20 cellular contexts compared by ENCODE assay signal in the genomic region with DNA sequence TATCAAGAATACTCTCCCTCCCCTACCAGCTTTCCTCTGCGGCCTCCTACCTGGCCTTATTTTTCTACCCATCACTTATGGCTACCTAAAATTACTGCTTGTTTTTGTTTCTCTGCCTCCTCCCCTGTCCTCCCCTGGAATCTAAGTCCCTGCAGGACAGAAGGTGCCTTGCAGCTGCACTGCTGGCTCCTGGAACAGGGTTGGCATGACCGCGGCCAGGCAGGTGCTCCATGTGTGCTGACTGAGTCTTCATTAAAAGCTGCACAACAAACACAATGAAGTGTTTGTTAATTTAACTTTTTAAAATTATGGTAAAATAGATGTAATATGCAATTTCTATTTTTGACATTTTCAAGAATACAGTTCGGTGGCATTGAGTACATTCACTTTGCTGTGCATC.
DNase-seq lines count a peak whose midpoint lies in the region; ATAC-seq, FAIRE-seq and TF ChIP-seq lines count a peak whose summit lies in the region.
"Had no signal": no experiment of that assay in that cellular context is flagged by ENCODE, and none has a peak within 500 bp of the region (broad histone marks: within the 10 kb centered on the region; RNA-seq: fewer than 3 reads in every experiment).

No MANE protein-coding gene starts in this region.

- 34% methylated on average over 4 of the region's 4 CpGs for WGBS in HepG2 (ENCODE audit: low lambda C conversion rate)
- WGBS in right lobe of liver (ENCODE audit: insufficient coverage, low coverage, low lambda C conversion rate, missing lambda C conversion rate): 83% methylated on average over 4 of the region's 4 CpGs

- POLR2A ChIA-PET in HepG2 (lab: Yijun Ruan, JAX): no interaction called here

- no peak overlapping the region for H3K4me2 ChIP-seq in HepG2 (ENCODE audit: low read depth, low read length)
- H3K4me2 ChIP-seq: A549, GM23338 had no signal

- H3K27me3 ChIP-seq in HepG2 (ENCODE audit: control insufficient read depth in 1 of 2, insufficient read depth in 2 of 2, low read length in 2 of 2) (peaks cover 2 to 50% of the 10 kb centered on the region in 2 experiments; a peak in 4 of 5 replicates), right lobe of liver (no peaks in the 10 kb centered on the region)

- H3K4me1 ChIP-seq in HepG2 (ENCODE audit: insufficient read depth, low read length) (peaks cover 1% of the 10 kb centered on the region; the same call in 1 of the 2 replicates), right lobe of liver (no peaks in the 10 kb centered on the region)

- ATAC-seq in HepG2 (peak; percentile 27; the same call in 1 of the 3 replicates), right lobe of liver (no peak), Right ventricle myocardium inferior (no peak)
- ATAC-seq: GM23338, K562 had no signal

- H3K27ac ChIP-seq in HepG2 (ENCODE audit: extremely low read length, insufficient read depth, low read length) (no peak overlapping the region), right lobe of liver (no peak overlapping the region)
- H3K27ac ChIP-seq: 22Rv1, A549, C4-2B, HL-60 had no signal

- H3K4me3 ChIP-seq in HepG2 (replicated peaks in 1 of 3; ENCODE audit: insufficient read depth in 1 of 3, low read depth in 2 of 3, low read length in 3 of 3): no peak overlapping the region
- no peak overlapping the region for H3K4me3 ChIP-seq in right lobe of liver
- H3K4me3 ChIP-seq: A549, GM23338, K562 had no signal

- intact Hi-C loops in HepG2 (cut with micrococcal nuclease; ENCODE audit: unreplicated experiment) (no loop called here), right lobe of liver (cut with DNase I) (no loop called here), Right ventricle myocardium inferior (cut with DNase I) (loop anchor here (10.0 kb wide), 1 partner anchor 454 kb away; no protein-coding TSS in a partner anchor)

- DNase-seq in DMS53 (lab: John Stamatoyannopoulos, UW): peak; percentile 33
- DNase-seq in DMS53 treated with DMSO at 0.1 percent for 48 hours (lab: John Stamatoyannopoulos, UW; ENCODE audit: unreplicated experiment): no peak
- DNase-seq in HepG2 (ENCODE audit: low spot score): no peak
- no peak for DNase-seq in right lobe of liver
- peak; percentile 11 for DNase-seq in islet precursor cell
- no peak for DNase-seq in Right ventricle myocardium inferior (ENCODE audit: missing footprints)
- no peak for DNase-seq in NCI-H2171 (lab: John Stamatoyannopoulos, UW)
- DNase-seq: AML-193; CD4-positive, alpha-beta T cell; DMS153; GDM1; HCEC 1CT; IMR-90 had no signal

- CTCF ChIA-PET in HepG2 (lab: Yijun Ruan, JAX; ENCODE audit: low intra/inter-chr PET ratio, low total read pairs): no interaction called here

- H2AFZ ChIP-seq in HepG2 (ENCODE audit: low read length): no peak overlapping the region
- H2AFZ ChIP-seq: GM23338 had no signal

- H3K9me3 ChIP-seq in HepG2 (ENCODE audit: low read length) (no peaks in the 10 kb centered on the region), right lobe of liver (no peaks in the 10 kb centered on the region)
- H3K9me3 ChIP-seq: A549 had no signal

- in situ Hi-C loops in HepG2 (cut with HindIII; ENCODE audit: extremely low pct_ligation_motif_present, low pct_unique_long_range_greater_than_20kb): no loop called here

- TF ChIP-seq RAD21 in HepG2 (CRISPR knock-in tag; IDR thresholded peaks at IDR 0.05): no peak

- H3K79me2 ChIP-seq in HepG2 (ENCODE audit: insufficient read depth, low read length): no peaks in the 10 kb centered on the region

- H4K20me1 ChIP-seq in HepG2 (ENCODE audit: insufficient read depth, low read length): no peaks in the 10 kb centered on the region

- FAIRE-seq in HepG2 (lab: Jason Lieb, UNC): no peak
- FAIRE-seq: A549, H54, K562 had no signal

- no peak overlapping the region for H3K9ac ChIP-seq in HepG2 (ENCODE audit: insufficient read depth, low read depth, low read length)

- H3K36me3 ChIP-seq in HepG2 (replicated peaks in 1 of 2; ENCODE audit: control insufficient read depth in 1 of 2, insufficient read depth in 2 of 2, low read length in 2 of 2) (no peaks in the 10 kb centered on the region), right lobe of liver (no peaks in the 10 kb centered on the region)

- TF ChIP-seq EP300 in HepG2 (IDR thresholded peaks at IDR 0.05; ENCODE audit: low read depth in 2 of 2, low read length in 2 of 2) (no peak), HepG2 (CRISPR knock-in tag; IDR thresholded peaks at IDR 0.05; ENCODE audit: borderline replicate concordance) (no peak)

- no peak for TF ChIP-seq POLR2A in HepG2 (IDR thresholded peaks at IDR 0.05; ENCODE audit: insufficient read depth in 1 of 2, low read depth in 2 of 2, low read length in 2 of 2)
- no peak for TF ChIP-seq POLR2A in right lobe of liver (IDR thresholded peaks at IDR 0.05)

- no TSS peak for BruUV-seq in HepG2 (replicated peaks; lab: Mats Ljungman, UMichigan)

- TF ChIP-seq CTCF in HepG2 (CRISPR knock-in tag; IDR thresholded peaks at IDR 0.05): no peak
- TF ChIP-seq CTCF in right lobe of liver (IDR thresholded peaks at IDR 0.05): no peak

TF ChIP-seq in HepG2, 621 proteins besides CTCF, POLR2A, EP300 and RAD21:
- TF ChIP-seq STAG1 (CRISPR knock-in tag; IDR thresholded peaks at IDR 0.05) (no peak), DR1 (CRISPR knock-in tag; IDR thresholded peaks at IDR 0.05) (no peak), PCBP1 (IDR thresholded peaks at IDR 0.05; ENCODE audit: borderline replicate concordance, low read depth, low read length) (no peak), ZFP82 (CRISPR knock-in tag; IDR thresholded peaks at IDR 0.05; ENCODE audit: borderline replicate concordance) (no peak)
- TF ChIP-seq, protein P1, sequence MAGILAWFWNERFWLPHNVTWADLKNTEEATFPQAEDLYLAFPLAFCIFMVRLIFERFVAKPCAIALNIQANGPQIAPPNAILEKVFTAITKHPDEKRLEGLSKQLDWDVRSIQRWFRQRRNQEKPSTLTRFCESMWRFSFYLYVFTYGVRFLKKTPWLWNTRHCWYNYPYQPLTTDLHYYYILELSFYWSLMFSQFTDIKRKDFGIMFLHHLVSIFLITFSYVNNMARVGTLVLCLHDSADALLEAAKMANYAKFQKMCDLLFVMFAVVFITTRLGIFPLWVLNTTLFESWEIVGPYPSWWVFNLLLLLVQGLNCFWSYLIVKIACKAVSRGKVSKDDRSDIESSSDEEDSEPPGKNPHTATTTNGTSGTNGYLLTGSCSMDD (CRISPR knock-in tag; IDR thresholded peaks at IDR 0.05): no peak
- TF ChIP-seq, protein P2, sequence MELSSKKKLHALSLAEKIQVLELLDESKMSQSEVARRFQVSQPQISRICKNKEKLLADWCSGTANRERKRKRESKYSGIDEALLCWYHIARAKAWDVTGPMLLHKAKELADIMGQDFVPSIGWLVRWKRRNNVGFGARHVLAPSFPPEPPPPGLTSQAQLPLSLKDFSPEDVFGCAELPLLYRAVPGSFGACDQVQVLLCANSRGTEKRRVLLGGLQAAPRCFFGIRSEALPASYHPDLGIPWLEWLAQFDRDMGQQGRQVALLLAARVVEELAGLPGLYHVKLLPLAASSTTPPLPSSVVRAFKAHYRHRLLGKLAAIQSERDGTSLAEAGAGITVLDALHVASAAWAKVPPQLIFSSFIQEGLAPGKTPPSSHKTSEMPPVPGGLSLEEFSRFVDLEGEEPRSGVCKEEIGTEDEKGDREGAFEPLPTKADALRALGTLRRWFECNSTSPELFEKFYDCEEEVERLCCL (CRISPR knock-in tag; IDR thresholded peaks at IDR 0.05; ENCODE audit: borderline replicate concordance): no peak
- TF ChIP-seq, protein P3, sequence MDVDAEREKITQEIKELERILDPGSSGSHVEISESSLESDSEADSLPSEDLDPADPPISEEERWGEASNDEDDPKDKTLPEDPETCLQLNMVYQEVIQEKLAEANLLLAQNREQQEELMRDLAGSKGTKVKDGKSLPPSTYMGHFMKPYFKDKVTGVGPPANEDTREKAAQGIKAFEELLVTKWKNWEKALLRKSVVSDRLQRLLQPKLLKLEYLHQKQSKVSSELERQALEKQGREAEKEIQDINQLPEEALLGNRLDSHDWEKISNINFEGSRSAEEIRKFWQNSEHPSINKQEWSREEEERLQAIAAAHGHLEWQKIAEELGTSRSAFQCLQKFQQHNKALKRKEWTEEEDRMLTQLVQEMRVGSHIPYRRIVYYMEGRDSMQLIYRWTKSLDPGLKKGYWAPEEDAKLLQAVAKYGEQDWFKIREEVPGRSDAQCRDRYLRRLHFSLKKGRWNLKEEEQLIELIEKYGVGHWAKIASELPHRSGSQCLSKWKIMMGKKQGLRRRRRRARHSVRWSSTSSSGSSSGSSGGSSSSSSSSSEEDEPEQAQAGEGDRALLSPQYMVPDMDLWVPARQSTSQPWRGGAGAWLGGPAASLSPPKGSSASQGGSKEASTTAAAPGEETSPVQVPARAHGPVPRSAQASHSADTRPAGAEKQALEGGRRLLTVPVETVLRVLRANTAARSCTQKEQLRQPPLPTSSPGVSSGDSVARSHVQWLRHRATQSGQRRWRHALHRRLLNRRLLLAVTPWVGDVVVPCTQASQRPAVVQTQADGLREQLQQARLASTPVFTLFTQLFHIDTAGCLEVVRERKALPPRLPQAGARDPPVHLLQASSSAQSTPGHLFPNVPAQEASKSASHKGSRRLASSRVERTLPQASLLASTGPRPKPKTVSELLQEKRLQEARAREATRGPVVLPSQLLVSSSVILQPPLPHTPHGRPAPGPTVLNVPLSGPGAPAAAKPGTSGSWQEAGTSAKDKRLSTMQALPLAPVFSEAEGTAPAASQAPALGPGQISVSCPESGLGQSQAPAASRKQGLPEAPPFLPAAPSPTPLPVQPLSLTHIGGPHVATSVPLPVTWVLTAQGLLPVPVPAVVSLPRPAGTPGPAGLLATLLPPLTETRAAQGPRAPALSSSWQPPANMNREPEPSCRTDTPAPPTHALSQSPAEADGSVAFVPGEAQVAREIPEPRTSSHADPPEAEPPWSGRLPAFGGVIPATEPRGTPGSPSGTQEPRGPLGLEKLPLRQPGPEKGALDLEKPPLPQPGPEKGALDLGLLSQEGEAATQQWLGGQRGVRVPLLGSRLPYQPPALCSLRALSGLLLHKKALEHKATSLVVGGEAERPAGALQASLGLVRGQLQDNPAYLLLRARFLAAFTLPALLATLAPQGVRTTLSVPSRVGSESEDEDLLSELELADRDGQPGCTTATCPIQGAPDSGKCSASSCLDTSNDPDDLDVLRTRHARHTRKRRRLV (CRISPR knock-in tag; IDR thresholded peaks at IDR 0.05): no peak
- TF ChIP-seq, protein P4, sequence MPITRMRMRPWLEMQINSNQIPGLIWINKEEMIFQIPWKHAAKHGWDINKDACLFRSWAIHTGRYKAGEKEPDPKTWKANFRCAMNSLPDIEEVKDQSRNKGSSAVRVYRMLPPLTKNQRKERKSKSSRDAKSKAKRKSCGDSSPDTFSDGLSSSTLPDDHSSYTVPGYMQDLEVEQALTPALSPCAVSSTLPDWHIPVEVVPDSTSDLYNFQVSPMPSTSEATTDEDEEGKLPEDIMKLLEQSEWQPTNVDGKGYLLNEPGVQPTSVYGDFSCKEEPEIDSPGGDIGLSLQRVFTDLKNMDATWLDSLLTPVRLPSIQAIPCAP (CRISPR knock-in tag; IDR thresholded peaks at IDR 0.05; ENCODE audit: low read depth): no peak

Comparison
In these comparisons a context has a peak if more than half of its experiments do, and no peak if none do; other contexts are left out.
1. DNase-seq: peak in DMS53 (single experiment) and islet precursor cell (single experiment); none in DMS53 treated with DMSO at 0.1 percent for 48 hours (single experiment), HepG2 (single experiment), right lobe of liver (0 of 3), Right ventricle myocardium inferior (single experiment) and NCI-H2171 (single experiment).